17 cellular contexts compared by ENCODE assay signal in the genomic region with DNA sequence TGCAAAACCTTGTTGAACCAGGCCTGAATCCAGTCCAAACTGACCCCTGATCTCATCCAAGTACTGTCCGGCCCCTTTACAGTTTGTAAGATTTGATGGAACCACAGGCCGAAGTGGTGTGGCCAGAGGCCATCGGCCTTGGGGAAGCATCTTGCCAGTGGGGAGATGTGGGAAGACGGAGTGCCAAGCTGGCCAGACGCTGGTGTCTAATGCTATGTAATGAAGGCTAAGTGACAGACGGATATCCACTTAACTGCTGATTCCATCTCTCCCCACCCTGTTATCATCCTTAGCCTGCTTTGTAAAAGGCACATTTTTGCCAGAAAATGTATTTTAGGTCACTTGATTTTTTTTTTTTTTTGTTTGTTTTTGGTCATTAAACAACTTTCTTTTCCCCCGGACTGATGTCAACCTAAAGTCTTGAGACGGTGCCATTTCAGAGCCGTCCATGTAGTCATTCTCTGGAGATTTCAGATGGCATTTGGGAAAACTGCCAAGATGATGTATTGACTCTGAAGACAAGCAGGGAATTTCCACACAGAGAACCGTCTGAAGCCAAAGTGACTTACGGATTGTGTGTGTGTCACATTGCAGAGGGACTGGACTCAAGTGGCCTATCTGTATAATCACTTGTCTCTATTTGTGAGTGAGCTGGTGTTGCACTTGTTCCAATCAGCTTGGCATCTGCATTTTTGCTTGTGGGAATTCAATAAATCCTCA.
A peak's percentile ranks its signal among the peaks of the same experiment; 100 is the strongest.
DNase-seq lines count a peak whose midpoint lies in the region; ATAC-seq, FAIRE-seq and TF ChIP-seq lines count a peak whose summit lies in the region.
"Had no signal": no experiment of that assay in that cellular context is flagged by ENCODE, and none has a peak within 500 bp of the region (broad histone marks: within the 10 kb centered on the region; RNA-seq: fewer than 3 reads in every experiment).

No MANE protein-coding gene starts in this region.

- H3K4me1 Mint-ChIP-seq in natural killer cell: no peaks in the 10 kb centered on the region

- intact Hi-C loops in natural killer cell (cut with micrococcal nuclease): no loop called here

- DNase-seq in AG20443 (ENCODE audit: low spot score) (peak; percentile 25), M059J (ENCODE audit: low read depth) (peak; percentile 62), brain microvascular endothelial cell (peak; percentile 71), medulla oblongata (ENCODE audit: extremely low spot score) (peak; percentile 5), natural killer cell (no peak), frontal cortex (ENCODE audit: low spot score in 2 of 2) (no peak)
- DNase-seq in activated CD4-positive, alpha-beta T cell treated with anti-CD3 and anti-CD28 coated beads, Interleukin-2, amount 50 U/mL, for 48 hours: no peak
- DNase-seq in stimulated activated naive CD8-positive, alpha-beta T cell treated with anti-CD3 and anti-CD28 coated beads, Interleukin-15, Interleukin-2, amounts not matched to agents 100 U/mL and 50 U/mL, for 24 hours: no peak
- DNase-seq: activated effector memory CD4-positive, alpha-beta T cell treated with Interleukin-2 at 50 U/mL for 16 hours; caudate nucleus; CD4-positive, CD25-positive, alpha-beta regulatory T cell; NCI-H2029; Peyer's patch; psoas muscle; stimulated activated CD4-positive, alpha-beta T cell treated with anti-CD3 and anti-CD28 coated beads, Interleukin-4, amount 100 ng/mL, for 24 hours; stimulated activated naive CD4-positive, alpha-beta T cell treated with Interleukin-2 at 50 U/mL for 16 hours had no signal

- in situ Hi-C loops in brain microvascular endothelial cell (cut with HindIII; ENCODE audit: low pct_ligation_motif_present, low sequenced_read_pairs): no loop called here

- no peak for ATAC-seq in natural killer cell
- no peak for ATAC-seq in stimulated activated naive CD8-positive, alpha-beta T cell treated with anti-CD3 and anti-CD28 coated beads, Interleukin-15, Interleukin-2, amounts not matched to agents 100 U/mL and 50 U/mL, for 24 hours
- ATAC-seq: psoas muscle had no signal

- no peaks in the 10 kb centered on the region for H3K27me3 ChIP-seq in brain microvascular endothelial cell (replicated peaks)
- H3K27me3 ChIP-seq: Peyer's patch had no signal

- H3K27ac ChIP-seq in brain microvascular endothelial cell: no peak overlapping the region
- H3K27ac ChIP-seq: epithelial cell of prostate, Peyer's patch, psoas muscle had no signal

- TF ChIP-seq CTCF in brain microvascular endothelial cell (IDR thresholded peaks at IDR 0.05; ENCODE audit: low read depth, low read length, missing control alignments) (no peak), natural killer cell (IDR thresholded peaks at IDR 0.05) (no peak)

- H3K9me3 Mint-ChIP-seq in natural killer cell: peaks cover 0 to 10% of the 10 kb centered on the region in 2 donors

- no peaks in the 10 kb centered on the region for H3K36me3 ChIP-seq in brain microvascular endothelial cell (replicated peaks)
- H3K36me3 ChIP-seq: Peyer's patch had no signal

- H3K36me3 Mint-ChIP-seq in natural killer cell: no peaks in the 10 kb centered on the region

- H3K27ac Mint-ChIP-seq in natural killer cell: no peak overlapping the region
- H3K27ac Mint-ChIP-seq: CD4-positive, CD25-positive, alpha-beta regulatory T cell had no signal

- FAIRE-seq in frontal cortex (lab: Jason Lieb, UNC): no peak

- H3K4me3 Mint-ChIP-seq in natural killer cell: no peak overlapping the region

- H3K4me3 ChIP-seq in brain microvascular endothelial cell (ENCODE audit: low read depth, low read length): no peak overlapping the region
- H3K4me3 ChIP-seq: Peyer's patch, psoas muscle had no signal

- H3K27me3 Mint-ChIP-seq in natural killer cell (ENCODE audit: low read depth in 2 of 2): peaks cover 0 to 8% of the 10 kb centered on the region in 2 donors
- H3K27me3 Mint-ChIP-seq: CD4-positive, CD25-positive, alpha-beta regulatory T cell had no signal

Comparison
In these comparisons a context has a peak if more than half of its experiments do, and no peak if none do; other contexts are left out.
1. DNase-seq: peak in AG20443 (single experiment), M059J (single experiment), brain microvascular endothelial cell (single experiment) and medulla oblongata (single experiment); none in activated CD4-positive, alpha-beta T cell treated with anti-CD3 and anti-CD28 coated beads, Interleukin-2, amount 50 U/mL, for 48 hours (0 of 2), natural killer cell (single experiment), frontal cortex (0 of 2) and stimulated activated naive CD8-positive, alpha-beta T cell treated with anti-CD3 and anti-CD28 coated beads, Interleukin-15, Interleukin-2, amounts not matched to agents 100 U/mL and 50 U/mL, for 24 hours (single experiment).